Comparison of ENCODE assay signal across 8 cellular contexts in the genomic region with DNA sequence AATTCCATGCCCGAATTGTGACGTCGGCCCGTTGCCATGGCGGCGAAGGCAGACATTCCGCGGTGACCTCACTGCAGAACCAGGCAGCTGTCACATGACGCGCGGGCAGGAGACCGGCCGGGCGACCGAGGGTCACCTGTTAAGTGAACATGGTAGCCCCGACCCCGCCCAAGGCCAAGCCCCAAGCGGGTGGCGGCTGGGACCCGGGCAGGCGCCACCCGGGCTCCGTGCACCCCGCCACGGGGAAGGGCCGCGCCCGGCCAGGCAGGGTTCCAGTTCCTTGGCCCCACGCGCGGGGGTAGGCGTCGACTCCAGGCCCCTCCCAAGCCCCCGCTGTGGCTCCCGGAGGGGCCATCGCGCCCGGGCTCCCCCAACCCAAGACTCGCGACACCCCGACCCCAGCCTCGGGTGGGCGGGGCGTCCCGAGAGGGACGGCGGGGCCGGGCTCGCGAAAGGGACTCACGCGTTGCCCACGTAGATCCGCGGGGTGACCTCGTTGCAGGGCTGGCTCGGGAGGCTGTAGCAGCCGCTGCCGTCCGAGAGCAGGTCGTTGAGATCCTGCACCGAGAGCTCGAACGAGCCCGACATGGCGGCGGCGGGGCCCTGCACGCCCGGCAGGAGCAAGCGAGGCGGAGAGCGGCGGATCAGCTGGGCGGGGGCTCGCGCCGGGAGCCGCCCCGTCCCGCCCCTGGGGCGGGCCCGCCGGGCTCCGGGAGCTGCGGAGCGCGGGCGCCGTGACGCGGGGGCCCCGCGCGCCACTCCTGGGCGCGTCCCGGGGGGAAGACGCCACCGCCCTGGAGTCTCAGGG. TPM values are rescaled to one million over a fixed set of nuclear protein-coding genes. Genes with fewer than 3 reads are reported as not detected.
DNase-seq lines count a peak whose midpoint lies in the region; ATAC-seq and TF ChIP-seq lines count a peak whose summit lies in the region.

A gene (minus strand): TSS at position 641 of the 808 bp plus-strand sequence. CDS start 53 bp downstream, at position 588.

- ATAC-seq in GM19025 (IDR thresholded peaks at IDR 0.05; ENCODE audit: low read depth, unreplicated experiment) (peak; percentile 95), HG03439 (IDR thresholded peaks at IDR 0.05; ENCODE audit: unreplicated experiment) (peak; percentile 83)
- peak; percentile 96 for ATAC-seq in effector memory CD8-positive, alpha-beta T cell (replicated peaks)

- peaks cover 2% of the 10 kb centered on the region for H3K36me3 Mint-ChIP-seq in effector memory CD8-positive, alpha-beta T cell (ENCODE audit: insufficient read depth)

- no peak for TF ChIP-seq CTCF in AG09319 (IDR thresholded peaks at IDR 0.05; ENCODE audit: low read depth, low read length)

- peaks cover 34 to 35% of the 10 kb centered on the region in 2 donors for H3K27me3 Mint-ChIP-seq in effector memory CD8-positive, alpha-beta T cell

- peaks cover 2 to 7% of the 10 kb centered on the region in 2 donors for H3K4me1 Mint-ChIP-seq in effector memory CD8-positive, alpha-beta T cell (ENCODE audit: low read depth in 2 of 2)

- H3K4me3 Mint-ChIP-seq in effector memory CD8-positive, alpha-beta T cell: peak within 1 kb of the TSS; percentile 79 to 82

- peak within 1 kb of the TSS; percentile 29 to 74 for H3K27ac Mint-ChIP-seq in effector memory CD8-positive, alpha-beta T cell

- H3K9me3 Mint-ChIP-seq in effector memory CD8-positive, alpha-beta T cell: no peaks in the 10 kb centered on the region

- DNase-seq in AG09319 (ENCODE audit: extremely low read depth, low read depth) (peak; percentile 82), NCI-H748 treated with DMSO at 0.1 percent for 48 hours (lab: John Stamatoyannopoulos, UW) (peak; percentile 39), lung microvascular endothelial cell (ENCODE audit: low read depth in 2 of 2) (peak; percentile 93 to 97)
- DNase-seq in activated CD8-positive, alpha-beta memory T cell treated with anti-CD3 and anti-CD28 coated beads for 48 hours (ENCODE audit: low read depth in 2 of 3, low spot score in 2 of 3): peak; percentile 40 to 45 (median 42)
- peak; percentile 56 to 73 (median 68) for DNase-seq in effector memory CD8-positive, alpha-beta T cell
- DNase-seq in stimulated activated CD4-positive, alpha-beta T cell treated with anti-CD3 and anti-CD28 coated beads, TNF-alpha, amount 100 ng/mL, for 1 hour (ENCODE audit: low read depth in 3 of 3, low spot score in 1 of 3): peak; percentile 9 to 61 (median 43)

RNA-seq across cellular contexts. Expression of the gene that starts here (rescaled TPM):
- total RNA-seq in lung microvascular endothelial cell: 41.6 and 76.2 TPM in 2 replicates

Comparison
In these comparisons a context has a peak if more than half of its experiments do, and no peak if none do; other contexts are left out.
1. Peak in every context shown above with its lines: DNase-seq and ATAC-seq.
2. DNase-seq: peak in every context shown above with its lines; median percentile 95 in lung microvascular endothelial cell; 82 in AG09319; 68 in effector memory CD8-positive, alpha-beta T cell; 43 in stimulated activated CD4-positive, alpha-beta T cell treated with anti-CD3 and anti-CD28 coated beads, TNF-alpha, amount 100 ng/mL, for 1 hour; 42 in activated CD8-positive, alpha-beta memory T cell treated with anti-CD3 and anti-CD28 coated beads for 48 hours; 39 in NCI-H748 treated with DMSO at 0.1 percent for 48 hours.